Comparison of ENCODE assay signal across 7 cellular contexts in the genomic region with DNA sequence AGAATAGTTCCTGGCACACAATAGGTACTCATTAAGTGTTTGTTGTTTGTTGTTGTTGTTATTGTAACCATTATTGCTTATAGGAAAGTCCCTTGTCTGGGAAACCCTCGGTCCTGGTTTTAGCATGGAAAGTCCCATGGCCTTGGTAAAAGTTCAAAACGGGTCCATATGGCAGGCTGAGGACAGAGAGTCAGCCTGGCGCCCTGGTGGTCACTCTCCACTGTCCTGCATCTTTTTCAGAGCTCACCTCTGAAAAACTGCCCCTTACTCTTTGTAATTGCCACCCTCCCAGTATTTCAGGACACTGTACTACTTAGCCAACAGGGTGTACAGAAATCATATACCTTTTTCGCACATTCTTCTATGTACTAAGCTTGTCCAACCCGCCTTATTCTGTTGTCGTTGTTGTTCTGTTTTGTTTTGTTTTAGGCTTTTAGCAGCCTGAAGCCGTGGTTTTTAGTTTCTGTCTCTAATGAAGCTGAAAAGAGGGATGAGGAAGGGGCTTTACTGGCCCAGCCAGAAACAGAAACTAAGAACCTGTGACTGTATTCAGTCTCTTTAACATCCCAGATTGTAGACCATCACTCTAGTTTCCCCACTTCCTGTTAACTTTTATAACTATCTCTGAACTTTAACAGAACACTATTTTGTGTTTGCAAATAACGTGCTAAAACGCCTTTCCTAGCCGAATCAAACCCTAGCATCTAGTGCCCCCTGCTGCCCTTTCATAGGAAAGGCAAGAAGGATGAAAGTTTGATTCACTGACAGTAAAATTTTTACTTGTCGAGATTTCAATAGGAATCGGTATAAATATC. TPM values are rescaled to one million over a fixed set of nuclear protein-coding genes. Genes with fewer than 3 reads are reported as not detected.
A peak's percentile ranks its signal among the peaks of the same experiment; 100 is the strongest.
DNase-seq lines count a peak whose midpoint lies in the region; ATAC-seq, FAIRE-seq and TF ChIP-seq lines count a peak whose summit lies in the region.

No MANE protein-coding gene starts in this region.

- peak overlapping the region; percentile 55 for H2AFZ ChIP-seq in mammary epithelial cell (ENCODE audit: low read depth, low read length)

- TF ChIP-seq CTCF in GM12864 (IDR thresholded peaks at IDR 0.05; ENCODE audit: low read depth, low read length, missing control alignments) (peak; percentile 61), mammary epithelial cell (conservative IDR thresholded peaks at IDR 0.05 in 1 of 2, IDR thresholded peaks at IDR 0.05 in 1 of 2; ENCODE audit: extremely low read depth in 1 of 2, insufficient read depth in 1 of 2, low read depth in 1 of 2, low read length in 2 of 2) (peak; percentile 86 to 88)

- DNase-seq in GM12864 (ENCODE audit: low read depth) (peak; percentile 69), NCI-H187 treated with DMSO at 0.1 percent for 48 hours (lab: John Stamatoyannopoulos, UW) (peak; percentile 24), mammary epithelial cell (peak; percentile 52)
- peak; percentile 55 for DNase-seq in stimulated activated CD4-positive, alpha-beta T cell treated with anti-CD3 and anti-CD28 coated beads, Interleukin-15, amount 100 ng/mL, for 24 hours

- H4K20me1 ChIP-seq in mammary epithelial cell (ENCODE audit: insufficient read depth, low read length), result no peaks in the 10 kb centered on the region

- H3K36me3 ChIP-seq in mammary epithelial cell (ENCODE audit: insufficient read depth, low read length), result no peaks in the 10 kb centered on the region

- no peaks in the 10 kb centered on the region for H3K9me3 ChIP-seq in mammary epithelial cell (replicated peaks; ENCODE audit: insufficient read depth, low read length)

- H3K4me2 ChIP-seq in mammary epithelial cell (ENCODE audit: insufficient read depth, low read depth, low read length), result peak overlapping the region; percentile 95

- peaks cover 16% of the 10 kb centered on the region for H3K4me1 ChIP-seq in mammary epithelial cell (ENCODE audit: insufficient read depth, low read length)

- no peaks in the 10 kb centered on the region for H3K79me2 ChIP-seq in mammary epithelial cell (ENCODE audit: insufficient read depth, low read length)

- WGBS in mammary epithelial cell (ENCODE audit: low coverage, missing lambda C conversion rate), result 17% methylated on average over 12 of the region's 12 CpGs

- no TSS peak for BruUV-seq in mammary epithelial cell (replicated peaks; lab: Mats Ljungman, UMichigan)

- CTCF ChIA-PET in mammary epithelial cell (lab: Charles Lee; ENCODE audit: low non-redundant PET), result no interaction called here

- in situ Hi-C loops in mammary epithelial cell (cut with MboI; ENCODE audit: low sequenced_read_pairs in 2 of 2), result loop anchor here (5.0 to 25.0 kb wide), 4 partner anchors 246 to 501 kb away; no protein-coding TSS in a partner anchor

- peak; percentile 73 for FAIRE-seq in TTC549 (lab: Jason Lieb, UNC)
- peak; percentile 95 for FAIRE-seq in islet of Langerhans (lab: Jason Lieb, UNC)

- H3K4me3 ChIP-seq in GM12864 (ENCODE audit: low read depth, low read length) (peak overlapping the region; percentile 57), mammary epithelial cell (replicated peaks in 1 of 3; ENCODE audit: insufficient read depth in 1 of 3, low read depth in 2 of 3, low read length in 3 of 3) (peak overlapping the region; percentile 66 to 71 (median 70))

- peak overlapping the region; percentile 39 for H3K9ac ChIP-seq in mammary epithelial cell (ENCODE audit: insufficient read depth, low read length)

- ATAC-seq in HG02870 (IDR thresholded peaks at IDR 0.05; ENCODE audit: unreplicated experiment), result peak; percentile 29

- H3K27ac ChIP-seq in mammary epithelial cell (ENCODE audit: insufficient read depth, low read depth, low read length), result peak overlapping the region; percentile 24

- intact Hi-C loops in mammary epithelial cell (cut with micrococcal nuclease), result loop anchor here (1.0 to 10.0 kb wide), 10 partner anchors 65 to 821 kb away; partner anchors contain the start of genes EFHC1, GSTA4 and MCM3

- H3K27me3 ChIP-seq in mammary epithelial cell (ENCODE audit: insufficient read depth, low read length), result no peaks in the 10 kb centered on the region

- dilution Hi-C loops in mammary epithelial cell (cut with HindIII; ENCODE audit: low sequenced_read_pairs), result loop anchor here (10.0 to 25.0 kb wide), 2 partner anchors 251 to 379 kb away; partner anchors contain the start of genes EFHC1 and MCM3

RNA-seq across cellular contexts. Expression of gene TMEM14A, which starts 7.6 kb away (rescaled TPM):
- 10 to 100 TPM; 27.2 to 30.4 TPM for total RNA-seq in mammary epithelial cell
- 28.4 TPM for polyA plus RNA-seq in mammary epithelial cell
- not detected for polyA minus RNA-seq in mammary epithelial cell

Comparison
In these comparisons a context has a peak if more than half of its experiments do, and no peak if none do; other contexts are left out.
1. Peak in every context shown above with its lines: DNase-seq, ATAC-seq, H3K4me3 ChIP-seq and H3K27ac ChIP-seq.